Comparison of ENCODE assay signal across 32 cellular contexts in the genomic region with DNA sequence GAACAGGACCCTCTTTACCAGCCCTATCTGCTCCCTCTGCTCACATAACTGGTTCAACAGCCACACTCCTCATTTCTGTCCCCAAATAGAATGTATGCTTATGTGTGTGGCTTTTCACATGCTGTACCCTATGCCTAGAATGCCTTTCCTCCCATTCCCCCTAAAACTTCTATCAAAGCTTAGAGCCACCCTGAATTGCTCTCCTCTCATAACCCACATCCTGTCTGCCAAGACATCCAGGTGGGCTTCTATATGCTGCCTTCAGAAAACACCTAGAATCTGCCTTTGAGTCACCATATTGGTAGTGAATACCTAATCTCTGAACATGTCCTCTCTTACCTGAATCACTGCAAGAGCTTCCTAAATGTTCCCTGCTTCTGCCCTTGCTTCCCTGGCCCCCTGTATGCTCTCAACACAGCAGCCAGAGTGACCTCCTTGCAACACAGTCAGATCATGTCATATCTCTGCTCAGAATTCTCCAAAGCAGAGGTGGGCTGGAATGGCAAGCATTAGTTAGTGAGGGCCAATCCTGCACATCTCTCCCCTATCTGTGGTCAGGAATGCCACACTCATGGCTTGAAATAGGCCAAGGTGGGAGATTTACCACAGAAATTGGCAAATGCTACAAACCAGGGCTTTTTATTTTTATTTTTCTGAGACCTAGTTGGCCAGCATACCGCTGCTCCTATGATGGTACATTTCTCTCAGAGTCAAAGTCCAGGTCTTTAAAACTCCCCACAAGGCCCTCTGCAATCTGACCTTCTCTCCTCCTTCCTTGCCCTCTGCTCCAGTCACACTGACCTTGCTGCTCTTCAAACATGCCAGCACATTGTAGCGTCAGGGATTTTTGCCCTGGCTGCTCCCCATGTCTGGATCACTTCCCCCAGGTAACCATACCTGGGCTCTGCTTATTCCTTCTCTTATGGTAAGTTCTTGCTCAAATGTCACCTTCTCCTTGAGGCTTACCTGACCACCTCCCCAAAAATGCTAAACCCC. TPM values are rescaled to one million over a fixed set of nuclear protein-coding genes. Genes with fewer than 3 reads are reported as not detected.
DNase-seq lines count a peak whose midpoint lies in the region; ATAC-seq and TF ChIP-seq lines count a peak whose summit lies in the region.
"Had no signal": no experiment of that assay in that cellular context is flagged by ENCODE, and none has a peak within 500 bp of the region (broad histone marks: within the 10 kb centered on the region; RNA-seq: fewer than 3 reads in every experiment).

No MANE protein-coding gene starts in this region.

- peak; percentile 33 to 43 for TF ChIP-seq RAD21 in liver (IDR thresholded peaks at IDR 0.05)

- peaks cover 38% of the 10 kb centered on the region for H3K4me1 Mint-ChIP-seq in activated naive CD8-positive, alpha-beta T cell treated with anti-CD3 and anti-CD28 coated beads, Interleukin-2, amount 10 ng/mL, durations not matched to agents 7 days and 5 days
- H3K4me1 Mint-ChIP-seq in activated naive CD8-positive, alpha-beta T cell treated with anti-CD3 and anti-CD28 coated beads for 36 hours = peaks cover 33% of the 10 kb centered on the region
- H3K4me1 Mint-ChIP-seq in activated T-helper 1 cell treated with anti-CD3 and anti-CD28 coated beads, Interleukin-12 subunit alpha, Interleukin-12 subunit beta, Interleukin-2, Interleukin-4 antibody, amounts not matched to agents 30 ng/mL and 10 ng/mL and 1 ng/mL, durations not matched to agents 14 hours and 24 hours and 36 hours (ENCODE audit: low read depth) = peaks cover 55% of the 10 kb centered on the region
- peaks cover 11% of the 10 kb centered on the region for H3K4me1 Mint-ChIP-seq in chondrocyte (ENCODE audit: low read depth)

- peak; percentile 16 for ATAC-seq in activated naive CD8-positive, alpha-beta T cell treated with anti-CD3 and anti-CD28 coated beads, Interleukin-2, amount 10 ng/mL, durations not matched to agents 7 days and 5 days (ENCODE audit: low read depth)
- ATAC-seq in activated CD4-positive, CD25-positive, alpha-beta regulatory T cell treated with anti-CD3 and anti-CD28 coated beads, Interleukin-2, amount 50 U/mL, for 24 hours = no peak
- ATAC-seq: A549, K562, lower lobe of right lung, mucosa of descending colon, Panc1 had no signal

- intact Hi-C loops in activated T-helper 1 cell treated with anti-CD3 and anti-CD28 coated beads, Interleukin-12 subunit alpha, Interleukin-12 subunit beta, Interleukin-2, Interleukin-4 antibody, amounts not matched to agents 30 ng/mL and 10 ng/mL and 1 ng/mL, durations not matched to agents 14 hours and 24 hours and 36 hours (cut with micrococcal nuclease) = no loop called here
- intact Hi-C loops in posterior cingulate gyrus (cut with DNase I) = loop anchor here (10.0 kb wide), 1 partner anchor 633 kb away; the partner anchor contains the start of gene MSH6
- intact Hi-C loops in prostate gland (cut with DNase I) = no loop called here

- H3K4me3 Mint-ChIP-seq in activated naive CD8-positive, alpha-beta T cell treated with anti-CD3 and anti-CD28 coated beads, Interleukin-2, amount 10 ng/mL, durations not matched to agents 7 days and 5 days = no peak overlapping the region
- H3K4me3 Mint-ChIP-seq in activated naive CD8-positive, alpha-beta T cell treated with anti-CD3 and anti-CD28 coated beads for 36 hours = no peak overlapping the region
- no peak overlapping the region for H3K4me3 Mint-ChIP-seq in activated T-helper 1 cell treated with anti-CD3 and anti-CD28 coated beads, Interleukin-12 subunit alpha, Interleukin-12 subunit beta, Interleukin-2, Interleukin-4 antibody, amounts not matched to agents 30 ng/mL and 10 ng/mL and 1 ng/mL, durations not matched to agents 14 hours and 24 hours and 36 hours
- H3K4me3 Mint-ChIP-seq in chondrocyte (ENCODE audit: unreplicated experiment) = no peak overlapping the region

- TF ChIP-seq CTCF in liver (IDR thresholded peaks at IDR 0.05; ENCODE audit: low read depth, low read length, missing input control) (no peak), prostate gland (IDR thresholded peaks at IDR 0.05) (no peak), chondrocyte (IDR thresholded peaks at IDR 0.05) (no peak)

- POLR2A ChIA-PET in activated naive CD8-positive, alpha-beta T cell treated with anti-CD3 and anti-CD28 coated beads, Interleukin-2, amount 10 ng/mL, durations not matched to agents 7 days and 5 days (lab: Charles Lee) = interaction anchor here (1.2 to 2.0 kb wide), 2 partner anchors 30 to 62 kb away, joined by 3 to 5 read pairs; no protein-coding TSS in a partner anchor

- H3K36me3 Mint-ChIP-seq in activated naive CD8-positive, alpha-beta T cell treated with anti-CD3 and anti-CD28 coated beads, Interleukin-2, amount 10 ng/mL, durations not matched to agents 7 days and 5 days = no peaks in the 10 kb centered on the region
- H3K36me3 Mint-ChIP-seq in activated naive CD8-positive, alpha-beta T cell treated with anti-CD3 and anti-CD28 coated beads for 36 hours = no peaks in the 10 kb centered on the region
- H3K36me3 Mint-ChIP-seq in activated T-helper 1 cell treated with anti-CD3 and anti-CD28 coated beads, Interleukin-12 subunit alpha, Interleukin-12 subunit beta, Interleukin-2, Interleukin-4 antibody, amounts not matched to agents 30 ng/mL and 10 ng/mL and 1 ng/mL, durations not matched to agents 14 hours and 24 hours and 36 hours (ENCODE audit: low read depth) = no peaks in the 10 kb centered on the region
- no peaks in the 10 kb centered on the region for H3K36me3 Mint-ChIP-seq in chondrocyte (ENCODE audit: low read depth)

- H3K27me3 ChIP-seq in liver (ENCODE audit: control insufficient read depth in 4 of 4, insufficient read depth in 4 of 4, low read length in 3 of 4) (no peaks in the 10 kb centered on the region), prostate gland (replicated peaks; ENCODE audit: insufficient read depth) (no peaks in the 10 kb centered on the region)
- H3K27me3 ChIP-seq: adrenal gland, colonic mucosa, MG63, vagina had no signal

- H3K9me3 Mint-ChIP-seq in activated naive CD8-positive, alpha-beta T cell treated with anti-CD3 and anti-CD28 coated beads, Interleukin-2, amount 10 ng/mL, durations not matched to agents 7 days and 5 days = no peaks in the 10 kb centered on the region
- no peaks in the 10 kb centered on the region for H3K9me3 Mint-ChIP-seq in activated naive CD8-positive, alpha-beta T cell treated with anti-CD3 and anti-CD28 coated beads for 36 hours
- no peaks in the 10 kb centered on the region for H3K9me3 Mint-ChIP-seq in activated T-helper 1 cell treated with anti-CD3 and anti-CD28 coated beads, Interleukin-12 subunit alpha, Interleukin-12 subunit beta, Interleukin-2, Interleukin-4 antibody, amounts not matched to agents 30 ng/mL and 10 ng/mL and 1 ng/mL, durations not matched to agents 14 hours and 24 hours and 36 hours
- H3K9me3 Mint-ChIP-seq in chondrocyte (ENCODE audit: low read depth) = peaks cover 4% of the 10 kb centered on the region

- 31% methylated on average over 2 of the region's 2 CpGs for WGBS in liver
- 96% methylated on average over 2 of the region's 2 CpGs for WGBS in prostate gland

- H3K27ac Mint-ChIP-seq in activated naive CD8-positive, alpha-beta T cell treated with anti-CD3 and anti-CD28 coated beads, Interleukin-2, amount 10 ng/mL, durations not matched to agents 7 days and 5 days = no peak overlapping the region
- no peak overlapping the region for H3K27ac Mint-ChIP-seq in activated naive CD8-positive, alpha-beta T cell treated with anti-CD3 and anti-CD28 coated beads for 36 hours
- peak overlapping the region; percentile 15 for H3K27ac Mint-ChIP-seq in activated T-helper 1 cell treated with anti-CD3 and anti-CD28 coated beads, Interleukin-12 subunit alpha, Interleukin-12 subunit beta, Interleukin-2, Interleukin-4 antibody, amounts not matched to agents 30 ng/mL and 10 ng/mL and 1 ng/mL, durations not matched to agents 14 hours and 24 hours and 36 hours
- H3K27ac Mint-ChIP-seq in chondrocyte (ENCODE audit: unreplicated experiment) = no peak overlapping the region
- H3K27ac Mint-ChIP-seq: progenitor cell of endocrine pancreas had no signal

- no peak for DNase-seq in activated naive CD8-positive, alpha-beta T cell treated with anti-CD3 and anti-CD28 coated beads, Interleukin-2, amount 10 ng/mL, durations not matched to agents 7 days and 5 days
- DNase-seq in activated naive CD8-positive, alpha-beta T cell treated with anti-CD3 and anti-CD28 coated beads for 36 hours = no peak
- DNase-seq in activated T-helper 1 cell treated with anti-CD3 and anti-CD28 coated beads, Interleukin-12 subunit alpha, Interleukin-12 subunit beta, Interleukin-2, Interleukin-4 antibody, amounts not matched to agents 30 ng/mL and 10 ng/mL and 1 ng/mL, durations not matched to agents 14 hours and 24 hours and 36 hours (ENCODE audit: low spot score) = no peak
- DNase-seq in posterior cingulate gyrus (no peak), prostate gland (ENCODE audit: low spot score) (no peak), chondrocyte (ENCODE audit: low spot score) (no peak)
- DNase-seq: adrenal gland; AML-193; colonic mucosa; effector memory CD4-positive, alpha-beta T cell; foreskin fibroblast; GDM1; head of caudate nucleus; kidney; lower lobe of right lung; MG63; mucosa of descending colon; NCI-H2029; NCI-H2227 treated with DMSO at 0.1 percent for 48 hours; NCI-H69; SHP77; stimulated activated CD4-positive, alpha-beta T cell treated with anti-CD3 and anti-CD28 coated beads, Interleukin-15, amount 100 ng/mL, for 24 hours; stimulated activated naive CD4-positive, alpha-beta T cell; T-helper 9 cell had no signal

- no peaks in the 10 kb centered on the region for H3K9me3 ChIP-seq in liver (ENCODE audit: control insufficient read depth in 4 of 4, low read length in 3 of 4)
- no peaks in the 10 kb centered on the region for H3K9me3 ChIP-seq in prostate gland
- H3K9me3 ChIP-seq: A549, adrenal gland, colonic mucosa, HAP-1, lower lobe of right lung, MG63, mucosa of descending colon, vagina had no signal

- peaks cover 24 to 71% (median 66%) of the 10 kb centered on the region in 4 donors for H3K4me1 ChIP-seq in liver (ENCODE audit: control insufficient read depth in 4 of 4, insufficient read depth in 4 of 4, low read length in 3 of 4)
- H3K4me1 ChIP-seq in prostate gland (replicated peaks) = peaks cover 8% of the 10 kb centered on the region
- H3K4me1 ChIP-seq: colonic mucosa had no signal

- H3K27me3 Mint-ChIP-seq in activated naive CD8-positive, alpha-beta T cell treated with anti-CD3 and anti-CD28 coated beads, Interleukin-2, amount 10 ng/mL, durations not matched to agents 7 days and 5 days = peaks cover 9% of the 10 kb centered on the region
- no peaks in the 10 kb centered on the region for H3K27me3 Mint-ChIP-seq in activated naive CD8-positive, alpha-beta T cell treated with anti-CD3 and anti-CD28 coated beads for 36 hours
- H3K27me3 Mint-ChIP-seq in activated T-helper 1 cell treated with anti-CD3 and anti-CD28 coated beads, Interleukin-12 subunit alpha, Interleukin-12 subunit beta, Interleukin-2, Interleukin-4 antibody, amounts not matched to agents 30 ng/mL and 10 ng/mL and 1 ng/mL, durations not matched to agents 14 hours and 24 hours and 36 hours (ENCODE audit: insufficient read depth) = peaks cover 2% of the 10 kb centered on the region
- H3K27me3 Mint-ChIP-seq in chondrocyte (ENCODE audit: low read depth) = no peaks in the 10 kb centered on the region

- H3K36me3 ChIP-seq in liver (ENCODE audit: control insufficient read depth in 4 of 4, insufficient read depth in 3 of 4, low read depth in 1 of 4, low read length in 3 of 4) (no peaks in the 10 kb centered on the region), prostate gland (no peaks in the 10 kb centered on the region)
- H3K36me3 ChIP-seq: adrenal gland, colonic mucosa, HAP-1, lower lobe of right lung, MG63, vagina had no signal

- no peak for TF ChIP-seq POLR2A in prostate gland (IDR thresholded peaks at IDR 0.05)

- no peak overlapping the region for H3K9ac ChIP-seq in liver (ENCODE audit: low read depth in 1 of 2, low read length in 2 of 2)

- no peak overlapping the region for H3K4me3 ChIP-seq in liver (ENCODE audit: low read depth in 1 of 3, low read length in 3 of 3)
- H3K4me3 ChIP-seq in prostate gland = no peak overlapping the region
- H3K4me3 ChIP-seq: A549, adrenal gland, colonic mucosa, HAP-1, K562, lower lobe of right lung, MG63, mucosa of descending colon, vagina had no signal

- H3K27ac ChIP-seq in liver (ENCODE audit: low read depth in 1 of 2, low read length in 2 of 2) = peak overlapping the region; percentile 7 to 65
- no peak overlapping the region for H3K27ac ChIP-seq in prostate gland
- H3K27ac ChIP-seq: adrenal gland, colonic mucosa, lower lobe of right lung, vagina had no signal

RNA-seq across cellular contexts. Expression of gene PPP1R21, which starts 22.4 kb away (rescaled TPM):
- total RNA-seq in activated naive CD8-positive, alpha-beta T cell treated with anti-CD3 and anti-CD28 coated beads, Interleukin-2, amount 10 ng/mL, durations not matched to agents 7 days and 5 days = 10 to 100 TPM; 52.7 to 53.5 TPM
- 10 to 100 TPM; 20.2 to 20.3 TPM for total RNA-seq in activated naive CD8-positive, alpha-beta T cell treated with anti-CD3 and anti-CD28 coated beads for 36 hours
- total RNA-seq in activated T-helper 1 cell treated with anti-CD3 and anti-CD28 coated beads, Interleukin-12 subunit alpha, Interleukin-12 subunit beta, Interleukin-2, Interleukin-4 antibody, amounts not matched to agents 30 ng/mL and 10 ng/mL and 1 ng/mL, durations not matched to agents 14 hours and 24 hours and 36 hours = 16.2 and 18.8 TPM in 2 replicates
- total RNA-seq in liver (10 to 100 TPM; 17.2 to 26.1 TPM), prostate gland (10 to 100 TPM; 52.8 to 56.2 TPM), chondrocyte (13.3 to 18.6 TPM (median 16.4 TPM) in 3 replicates)
- 10 to 100 TPM in 1 of 2 donors, 1 to 10 TPM in 1; 5.0 to 13.5 TPM for polyA plus RNA-seq in liver

Comparison
In these comparisons a context has a peak if more than half of its experiments do, and no peak if none do; other contexts are left out.
1. H3K27ac ChIP-seq: peak in liver (2 of 2); none in prostate gland (0 of 2).